ENCODE assay signal across 8 cellular contexts in genomic region chr4:153222162-153222789, GRCh38.
DNase-seq lines count a peak whose midpoint lies in the region; ATAC-seq and TF ChIP-seq lines count a peak whose summit lies in the region.

No MANE protein-coding gene starts in this region.

- no peak for TF ChIP-seq CTCF in DOHH2 (IDR thresholded peaks at IDR 0.05; ENCODE audit: low read depth, low read length, poor library complexity, severe bottlenecking)

- peaks cover 8% of the 10 kb centered on the region for H3K9me3 Mint-ChIP-seq in memory B cell

- peaks cover 26% of the 10 kb centered on the region for H3K4me1 ChIP-seq in DOHH2 (ENCODE audit: control insufficient read depth, low read length)

- peak overlapping the region; percentile 91 for H3K4me2 ChIP-seq in DOHH2 (ENCODE audit: low read length)

- DNase-seq in Kasumi-1 (lab: John Stamatoyannopoulos, UW) (peak; percentile 16 to 45), epidermal melanocyte (ENCODE audit: insufficient read length, low spot score) (peak; percentile 77), memory B cell (ENCODE audit: low spot score in 2 of 2) (peak; percentile 21 to 34), stromal cell of bone marrow (ENCODE audit: low read depth) (peak; percentile 68), DMS53 (lab: John Stamatoyannopoulos, UW) (no peak)
- DNase-seq in activated CD4-positive, alpha-beta T cell treated with anti-CD3 and anti-CD28 coated beads, Interleukin-2, amount 50 U/mL, for 48 hours = peak; percentile 38 to 39

- no peaks in the 10 kb centered on the region for H3K36me3 ChIP-seq in DOHH2 (ENCODE audit: control insufficient read depth, low read length)

- H3K9me3 ChIP-seq in DOHH2 (ENCODE audit: control insufficient read depth, insufficient read depth, low read length) = peaks cover 19% of the 10 kb centered on the region

- peak overlapping the region; percentile 84 for H3K27ac Mint-ChIP-seq in memory B cell

- H3K27me3 ChIP-seq in DOHH2 (ENCODE audit: control insufficient read depth, low read length) = peaks cover 20% of the 10 kb centered on the region

- no peaks in the 10 kb centered on the region for H3K9me2 ChIP-seq in DOHH2 (replicated peaks; ENCODE audit: control insufficient read depth, low read length)

- H3K4me3 Mint-ChIP-seq in memory B cell = peak overlapping the region; percentile 90

- no peaks in the 10 kb centered on the region for H4K20me1 ChIP-seq in DOHH2 (ENCODE audit: control insufficient read depth, insufficient read depth, low read depth, low read length)

- H3K27me3 Mint-ChIP-seq in memory B cell = peaks cover 5% of the 10 kb centered on the region

- H3K4me3 ChIP-seq in DOHH2 (ENCODE audit: low read length) = peak overlapping the region; percentile 67

- H3K27ac ChIP-seq in DOHH2 (ENCODE audit: low read depth, low read length) = no peak overlapping the region

- peaks cover 8% of the 10 kb centered on the region for H3F3A ChIP-seq in DOHH2 (ENCODE audit: control insufficient read depth, insufficient read depth)

- H3K79me2 ChIP-seq in DOHH2 (ENCODE audit: control insufficient read depth, low read length) = no peaks in the 10 kb centered on the region

- ATAC-seq in GM21576 (IDR thresholded peaks at IDR 0.05; ENCODE audit: unreplicated experiment) (peak; percentile 26), memory B cell (ENCODE audit: low read depth) (peak; percentile 70)

- peaks cover 2% of the 10 kb centered on the region for H3K36me3 Mint-ChIP-seq in memory B cell

- peaks cover 16% of the 10 kb centered on the region for H3K4me1 Mint-ChIP-seq in memory B cell
